Comparison of ENCODE assay signal across 9 cellular contexts in genomic region chr2:174322139-174322538, GRCh38. TPM values are rescaled to one million over a fixed set of nuclear protein-coding genes. Genes with fewer than 3 reads are reported as not detected.
"Had no signal": no experiment of that assay in that cellular context is flagged by ENCODE, and none has a peak within 500 bp of the region (broad histone marks: within the 10 kb centered on the region; RNA-seq: fewer than 3 reads in every experiment).

No MANE protein-coding gene starts in this region.

- H3K4me3 ChIP-seq: GM12878 had no signal

- ATAC-seq: GM12878 had no signal

- FAIRE-seq: G401.6, GM12878, GM12891, GM12892, GM18507, GM19239 had no signal

- DNase-seq: GDM1, GF-D8 had no signal

RNA-seq across cellular contexts. Expression of gene SP9, which starts 12.6 kb away (rescaled TPM):
- total RNA-seq: G401, GM12878 had no signal
- polyA plus RNA-seq: GM12878 had no signal
